1 cellular context compared by ENCODE assay signal in the genomic region with DNA sequence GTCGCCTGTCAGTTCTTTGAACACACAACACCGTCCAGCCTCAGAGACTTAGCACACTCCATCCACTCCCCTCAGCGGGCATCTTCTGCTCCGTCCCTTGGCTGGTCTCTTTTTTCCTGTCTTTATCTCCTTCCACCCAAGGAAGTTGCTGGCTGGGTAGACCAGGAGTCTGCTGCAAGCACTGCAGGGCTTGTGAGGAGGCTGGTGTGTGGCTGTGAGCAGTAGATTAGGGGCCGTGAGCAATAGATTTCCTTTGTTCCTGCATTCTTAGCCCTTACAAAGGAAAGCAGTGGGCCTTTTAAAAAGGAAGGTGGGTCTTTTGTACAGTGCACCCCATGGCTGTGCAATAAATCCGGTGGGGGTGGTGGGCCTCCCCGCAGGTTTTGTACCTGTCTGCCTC.
TF ChIP-seq lines count a peak whose summit lies in the region.

No MANE protein-coding gene starts in this region.

TF ChIP-seq in neural cell, 6 proteins besides CTCF, POLR2A, EP300 and RAD21 (continued from another document):
- TF ChIP-seq SMC3 (conservative IDR thresholded peaks at IDR 0.05; ENCODE audit: poor library complexity) (no peak), EZH2 (IDR thresholded peaks at IDR 0.05; ENCODE audit: borderline replicate concordance, insufficient read depth, low read length, poor library complexity, severe bottlenecking) (no peak)
